Comparison of ENCODE assay signal across 18 cellular contexts in genomic region chr20:43789593-43789992, GRCh38.
DNase-seq lines count a peak whose midpoint lies in the region; ATAC-seq and TF ChIP-seq lines count a peak whose summit lies in the region.
"Had no signal": no experiment of that assay in that cellular context is flagged by ENCODE, and none has a peak within 500 bp of the region (broad histone marks: within the 10 kb centered on the region; RNA-seq: fewer than 3 reads in every experiment).

No MANE protein-coding gene starts in this region.

- H3K4me1 ChIP-seq in foreskin keratinocyte (no peaks in the 10 kb centered on the region), ascending aorta (no peaks in the 10 kb centered on the region)
- H3K4me1 ChIP-seq: psoas muscle, tibial artery had no signal

- ATAC-seq in GM18499 (IDR thresholded peaks at IDR 0.05; ENCODE audit: insufficient read depth, unreplicated experiment) (peak; percentile 57), GM18909 (IDR thresholded peaks at IDR 0.05; ENCODE audit: poor library complexity, unreplicated experiment) (peak; percentile 43), HG02973 (IDR thresholded peaks at IDR 0.05; ENCODE audit: unreplicated experiment) (peak; percentile 53), foreskin keratinocyte (no peak), HG02970 (IDR thresholded peaks at IDR 0.05; ENCODE audit: low FRiP score, unreplicated experiment) (no peak), HG03095 (IDR thresholded peaks at IDR 0.05; ENCODE audit: unreplicated experiment) (no peak)
- ATAC-seq: psoas muscle had no signal

- peak; percentile 66 for DNase-seq in amniotic epithelial cell (ENCODE audit: low read depth)
- DNase-seq in foreskin keratinocyte, result no peak
- DNase-seq in ascending aorta (ENCODE audit: low spot score in 2 of 2), result no peak
- DNase-seq: activated CD8-positive, alpha-beta memory T cell treated with anti-CD3 and anti-CD28 coated beads, Interleukin-2, amount 50 U/mL, for 4 hours; HCEC 1CT; NCI-H2107; NCI-H510A treated with DMSO at 0.1 percent for 48 hours; psoas muscle; stimulated activated CD4-positive, alpha-beta T cell treated with anti-CD3 and anti-CD28 coated beads, Interleukin-1b, Interleukin-23, amount 100 ng/mL, for 48 hours; stimulated activated naive CD4-positive, alpha-beta T cell treated with Interleukin-2 at 50 U/mL for 16 hours; tibial artery had no signal

- no peaks in the 10 kb centered on the region for H3K27me3 ChIP-seq in foreskin keratinocyte
- H3K27me3 ChIP-seq in ascending aorta, result no peaks in the 10 kb centered on the region
- H3K27me3 ChIP-seq: tibial artery had no signal

- H3K27ac ChIP-seq in foreskin keratinocyte (no peak overlapping the region), ascending aorta (no peak overlapping the region)
- H3K27ac ChIP-seq: coronary artery, HL-60, psoas muscle, tibial artery had no signal

- H3K36me3 ChIP-seq in ascending aorta, result no peaks in the 10 kb centered on the region
- H3K36me3 ChIP-seq: tibial artery had no signal

- H3K4me3 ChIP-seq in ascending aorta, result no peak overlapping the region
- H3K4me3 ChIP-seq: coronary artery, psoas muscle, tibial artery had no signal

- H3K9me3 ChIP-seq in ascending aorta, result no peaks in the 10 kb centered on the region
- H3K9me3 ChIP-seq: psoas muscle had no signal

- intact Hi-C loops in ascending aorta (cut with DNase I), result no loop called here

- TF ChIP-seq CTCF in foreskin keratinocyte (conservative IDR thresholded peaks at IDR 0.05) (no peak), ascending aorta (IDR thresholded peaks at IDR 0.05) (no peak)

Comparison
In these comparisons a context has a peak if more than half of its experiments do, and no peak if none do; other contexts are left out.
1. ATAC-seq: peak in GM18499 (single experiment), GM18909 (single experiment) and HG02973 (single experiment); none in foreskin keratinocyte (single experiment), HG02970 (single experiment) and HG03095 (single experiment).